Comparison of ENCODE assay signal across 11 cellular contexts in the genomic region with DNA sequence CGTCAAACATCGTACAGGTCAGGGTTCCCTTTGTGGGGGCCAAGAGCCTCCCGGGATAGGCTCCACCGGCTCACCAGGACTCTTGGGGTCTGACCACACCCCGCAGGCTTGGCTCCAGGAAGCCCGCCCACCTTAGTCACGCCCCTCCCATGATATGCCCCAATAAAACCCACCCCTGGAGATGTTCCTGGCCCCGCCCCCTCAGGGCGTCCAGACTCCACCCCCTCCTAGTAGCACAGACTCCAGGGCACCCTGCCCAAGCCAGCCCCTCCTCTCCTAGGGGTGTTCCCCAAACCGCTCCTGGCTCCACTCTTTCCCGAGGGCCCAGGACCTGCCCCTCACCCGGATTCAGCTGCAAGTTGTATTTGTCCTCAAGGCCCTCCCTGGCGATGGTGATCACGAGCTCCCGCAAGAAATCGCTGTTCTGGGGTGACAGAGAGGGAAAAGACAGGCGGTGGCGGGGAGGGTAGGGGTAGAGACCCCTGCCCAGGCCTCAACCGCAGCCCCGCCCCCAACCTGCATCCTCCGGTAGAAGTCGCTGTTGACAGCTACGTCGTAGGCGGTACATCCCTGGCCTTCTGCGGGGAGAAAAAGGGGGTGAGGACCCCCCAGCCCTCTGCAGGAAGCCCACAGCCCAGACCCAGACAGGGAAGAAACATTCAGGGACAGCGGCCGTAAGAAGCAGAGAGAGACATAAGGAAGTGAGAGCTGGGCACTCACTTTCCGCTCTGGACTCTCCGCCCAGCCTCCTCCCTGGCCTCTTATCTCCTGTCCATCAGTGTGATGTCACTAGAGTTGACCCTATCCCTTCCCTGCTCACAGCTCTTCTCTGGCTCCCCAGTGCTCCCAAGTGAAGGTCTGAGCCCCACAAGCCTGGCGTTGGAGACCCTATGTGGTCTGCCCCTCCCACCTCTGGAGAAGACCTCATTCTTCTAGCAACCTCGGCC. TPM values are rescaled to one million over a fixed set of nuclear protein-coding genes. Genes with fewer than 3 reads are reported as not detected.
DNase-seq lines count a peak whose midpoint lies in the region; ATAC-seq and TF ChIP-seq lines count a peak whose summit lies in the region.
"Had no signal": no experiment of that assay in that cellular context is flagged by ENCODE, and none has a peak within 500 bp of the region (broad histone marks: within the 10 kb centered on the region; RNA-seq: fewer than 3 reads in every experiment).

No MANE protein-coding gene starts in this region.

- H3K79me2 ChIP-seq in SK-N-SH (ENCODE audit: insufficient read depth), result peaks cover 27% of the 10 kb centered on the region

- POLR2A ChIA-PET in SK-N-SH (lab: Yijun Ruan, JAX), result no interaction called here

- ATAC-seq in SK-N-SH treated with all-trans-retinoic acid at 6 μM for 48 hours (no peak), GM21447 (IDR thresholded peaks at IDR 0.05; ENCODE audit: unreplicated experiment) (no peak)
- ATAC-seq in central memory CD8-positive, alpha-beta T cell (replicated peaks; ENCODE audit: extremely low read depth, poor library complexity, severe bottlenecking), result no peak
- ATAC-seq in stimulated activated memory B cell treated with anti-CD40 and anti-IgM and Interleukin-4, amounts not matched to agents 10 μg/mL and 1 μg/mL and 100 μg/mL, for 72 hours, result no peak

- H3K4me1 Mint-ChIP-seq in central memory CD8-positive, alpha-beta T cell, result peaks cover 63% of the 10 kb centered on the region
- H3K4me1 Mint-ChIP-seq in stimulated activated memory B cell treated with anti-CD40 and anti-IgM and Interleukin-4, amounts not matched to agents 10 μg/mL and 1 μg/mL and 100 μg/mL, for 72 hours, result peaks cover 58% of the 10 kb centered on the region

- H3K9me3 ChIP-seq in SK-N-SH (no peaks in the 10 kb centered on the region), ovary (no peaks in the 10 kb centered on the region)
- H3K9me3 ChIP-seq: thyroid gland had no signal

- intact Hi-C loops in ovary (cut with DNase I), result loop anchor here in 1 of 4 donors (10.0 kb wide), 1 partner anchor 83 kb away; a partner anchor contains a TSS

- peak; percentile 73 for DNase-seq in SK-N-SH
- DNase-seq in NAMALWA (ENCODE audit: low spot score), result peak; percentile 86
- no peak for DNase-seq in central memory CD8-positive, alpha-beta T cell (ENCODE audit: low spot score in 2 of 2)
- peak; percentile 54 to 80 (median 67) for DNase-seq in ovary
- no peak for DNase-seq in kidney tubule cell (ENCODE audit: low spot score)
- DNase-seq: RPMI8226, thyroid gland had no signal

- TF ChIP-seq RAD21 in SK-N-SH (IDR thresholded peaks at IDR 0.05; ENCODE audit: low read length), result no peak

- no peaks in the 10 kb centered on the region for H3K27me3 ChIP-seq in SK-N-SH (ENCODE audit: insufficient read depth)
- H3K27me3 ChIP-seq in ovary, result no peaks in the 10 kb centered on the region
- H3K27me3 ChIP-seq: thyroid gland had no signal

- peaks cover 21% of the 10 kb centered on the region for H3F3A ChIP-seq in SK-N-SH (replicated peaks; ENCODE audit: insufficient read depth)

- CTCF ChIA-PET in SK-N-SH (lab: Yijun Ruan, JAX), result interaction anchor here (0.7 to 11.2 kb wide), 2 partner anchors 28 to 56 kb away, joined by 3 to 149 read pairs; a partner anchor contains a TSS

- H3K4me1 ChIP-seq in SK-N-SH (ENCODE audit: control insufficient read depth in 1 of 2, insufficient read depth in 2 of 2, low read depth in 1 of 2, low read length in 1 of 2) (peaks cover 0 to 10% of the 10 kb centered on the region in 2 experiments; a peak in 2 of 4 replicates), ovary (ENCODE audit: insufficient read depth) (no peaks in the 10 kb centered on the region)

- no peak for TF ChIP-seq POLR2A in ovary (IDR thresholded peaks at IDR 0.05)

- peaks cover 12 to 13% of the 10 kb centered on the region in 2 experiments for H3K36me3 ChIP-seq in SK-N-SH (replicated peaks in 1 of 2; ENCODE audit: control insufficient read depth in 1 of 2, insufficient read depth in 2 of 2, low read length in 1 of 2)
- H3K36me3 ChIP-seq in ovary, result no peaks in the 10 kb centered on the region

- H3K27ac ChIP-seq in SK-N-SH (ENCODE audit: low read depth in 2 of 2, low read length in 1 of 2), result no peak overlapping the region
- H3K27ac ChIP-seq in ovary, result no peak overlapping the region
- H3K27ac ChIP-seq: thyroid gland had no signal

- TF ChIP-seq CTCF in SK-N-SH (IDR thresholded peaks at IDR 0.05), result no peak
- no peak for TF ChIP-seq CTCF in ovary (IDR thresholded peaks at IDR 0.05)

- H3K9me3 Mint-ChIP-seq in central memory CD8-positive, alpha-beta T cell, result no peaks in the 10 kb centered on the region
- no peaks in the 10 kb centered on the region for H3K9me3 Mint-ChIP-seq in stimulated activated memory B cell treated with anti-CD40 and anti-IgM and Interleukin-4, amounts not matched to agents 10 μg/mL and 1 μg/mL and 100 μg/mL, for 72 hours

- H3K4me3 Mint-ChIP-seq in central memory CD8-positive, alpha-beta T cell, result no peak overlapping the region
- no peak overlapping the region for H3K4me3 Mint-ChIP-seq in stimulated activated memory B cell treated with anti-CD40 and anti-IgM and Interleukin-4, amounts not matched to agents 10 μg/mL and 1 μg/mL and 100 μg/mL, for 72 hours

- no peak overlapping the region for H3K9ac ChIP-seq in SK-N-SH

- H3K36me3 Mint-ChIP-seq in central memory CD8-positive, alpha-beta T cell (ENCODE audit: insufficient read depth), result peaks cover 26% of the 10 kb centered on the region
- H3K36me3 Mint-ChIP-seq in stimulated activated memory B cell treated with anti-CD40 and anti-IgM and Interleukin-4, amounts not matched to agents 10 μg/mL and 1 μg/mL and 100 μg/mL, for 72 hours, result peaks cover 50% of the 10 kb centered on the region

- H3K4me2 ChIP-seq in SK-N-SH, result no peak overlapping the region

- WGBS in SK-N-SH (ENCODE audit: low lambda C conversion rate), result 91% methylated on average over 25 of the region's 32 CpGs
- WGBS in ovary, 3 donors, result 50 to 60% (median 52%) methylated on average over 32 of the region's 32 CpGs

- H3K4me3 ChIP-seq in SK-N-SH (ENCODE audit: low read depth in 2 of 2, low read length in 1 of 2) (no peak overlapping the region), ovary (no peak overlapping the region)
- H3K4me3 ChIP-seq: thyroid gland had no signal

- H4K20me1 ChIP-seq in SK-N-SH (ENCODE audit: insufficient read depth), result no peaks in the 10 kb centered on the region; the same call in 1 of the 2 replicates

- H3K27me3 Mint-ChIP-seq in central memory CD8-positive, alpha-beta T cell, result peaks cover under 1% of the 10 kb centered on the region
- peaks cover 4% of the 10 kb centered on the region for H3K27me3 Mint-ChIP-seq in stimulated activated memory B cell treated with anti-CD40 and anti-IgM and Interleukin-4, amounts not matched to agents 10 μg/mL and 1 μg/mL and 100 μg/mL, for 72 hours

- no peak overlapping the region for H2AFZ ChIP-seq in SK-N-SH (ENCODE audit: low read depth)

- TF ChIP-seq EP300 in SK-N-SH (IDR thresholded peaks at IDR 0.05; ENCODE audit: borderline replicate concordance in 1 of 2, low read depth in 1 of 2, low read length in 1 of 2) (no peak), ovary (IDR thresholded peaks at IDR 0.05) (no peak)

- H3K27ac Mint-ChIP-seq in central memory CD8-positive, alpha-beta T cell (ENCODE audit: low read depth), result peak overlapping the region; percentile 41
- H3K27ac Mint-ChIP-seq in stimulated activated memory B cell treated with anti-CD40 and anti-IgM and Interleukin-4, amounts not matched to agents 10 μg/mL and 1 μg/mL and 100 μg/mL, for 72 hours, result no peak overlapping the region

- H3K9me2 ChIP-seq in SK-N-SH, result no peaks in the 10 kb centered on the region

TF ChIP-seq in SK-N-SH, 30 proteins besides CTCF, POLR2A, EP300 and RAD21 (continues in another document):
- no peak for TF ChIP-seq JUND (IDR thresholded peaks at IDR 0.05)

TF ChIP-seq in SK-N-SH treated with all-trans-retinoic acid at 6 μM for 48 hours, 23 proteins besides CTCF, POLR2A, EP300 and RAD21 (continues in another document):
- TF ChIP-seq, protein P1, sequence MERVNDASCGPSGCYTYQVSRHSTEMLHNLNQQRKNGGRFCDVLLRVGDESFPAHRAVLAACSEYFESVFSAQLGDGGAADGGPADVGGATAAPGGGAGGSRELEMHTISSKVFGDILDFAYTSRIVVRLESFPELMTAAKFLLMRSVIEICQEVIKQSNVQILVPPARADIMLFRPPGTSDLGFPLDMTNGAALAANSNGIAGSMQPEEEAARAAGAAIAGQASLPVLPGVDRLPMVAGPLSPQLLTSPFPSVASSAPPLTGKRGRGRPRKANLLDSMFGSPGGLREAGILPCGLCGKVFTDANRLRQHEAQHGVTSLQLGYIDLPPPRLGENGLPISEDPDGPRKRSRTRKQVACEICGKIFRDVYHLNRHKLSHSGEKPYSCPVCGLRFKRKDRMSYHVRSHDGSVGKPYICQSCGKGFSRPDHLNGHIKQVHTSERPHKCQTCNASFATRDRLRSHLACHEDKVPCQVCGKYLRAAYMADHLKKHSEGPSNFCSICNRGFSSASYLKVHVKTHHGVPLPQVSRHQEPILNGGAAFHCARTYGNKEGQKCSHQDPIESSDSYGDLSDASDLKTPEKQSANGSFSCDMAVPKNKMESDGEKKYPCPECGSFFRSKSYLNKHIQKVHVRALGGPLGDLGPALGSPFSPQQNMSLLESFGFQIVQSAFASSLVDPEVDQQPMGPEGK (CRISPR knock-in tag; IDR thresholded peaks at IDR 0.05; ENCODE audit: borderline replicate concordance), result no peak
- TF ChIP-seq ZFP3 (CRISPR knock-in tag; IDR thresholded peaks at IDR 0.05) (no peak), ZNF565 (CRISPR knock-in tag; conservative IDR thresholded peaks at IDR 0.05; ENCODE audit: low read depth) (no peak)

RNA-seq across cellular contexts. Expression of a gene that starts 3.9 kb away (rescaled TPM):
- polyA plus RNA-seq in SK-N-SH (2012; rRNA removed) (145 and 157 TPM in 2 replicates), ovary (10 to 100 TPM; 28.6 to 63.5 TPM)
- polyA plus RNA-seq in SK-N-SH (2012; cell fraction: cytosol; rRNA removed), result 112 and 120 TPM in 2 replicates
- 301 and 343 TPM in 2 replicates for polyA plus RNA-seq in SK-N-SH (2012; cell fraction: nucleus; rRNA removed)
- total RNA-seq in ovary, result 10 to 100 TPM; 42.6 to 69.4 (median 58.5) TPM

RNA-seq across cellular contexts. Expression of a gene that starts 5.3 kb away (rescaled TPM):
- polyA plus RNA-seq in SK-N-SH (2012; rRNA removed) (13.6 and 15.7 TPM in 2 replicates), ovary (10 to 100 TPM in 1 of 2 donors, under 1 TPM in 1; 0.93 to 22.5 TPM)
- 4.0 and 10.0 TPM in 2 replicates for polyA plus RNA-seq in SK-N-SH (2012; cell fraction: cytosol; rRNA removed)
- 44.6 and 65.5 TPM in 2 replicates for polyA plus RNA-seq in SK-N-SH (2012; cell fraction: nucleus; rRNA removed)
- 10 to 100 TPM; 15.8 to 24.2 (median 20.2) TPM for total RNA-seq in ovary

RNA-seq across cellular contexts. Expression of a gene that starts 6.4 kb away (rescaled TPM):
- polyA plus RNA-seq in SK-N-SH (2012; rRNA removed) (0.39 and 0.59 TPM in 2 replicates), ovary (1 to 10 TPM in 1 of 2 donors, under 1 TPM in 1; 0.19 to 2.5 TPM)
- 0.21 and 0.33 TPM in 2 replicates for polyA plus RNA-seq in SK-N-SH (2012; cell fraction: cytosol; rRNA removed)
- polyA plus RNA-seq in SK-N-SH (2012; cell fraction: nucleus; rRNA removed), result 1.8 and 1.9 TPM in 2 replicates
- under 1 TPM in 5 of 7 donors, not detected in 2; 0.15 to 0.57 (median 0.17) TPM for total RNA-seq in ovary

RNA-seq across cellular contexts. Expression of a gene that starts 22.6 kb away (rescaled TPM):
- polyA plus RNA-seq in SK-N-SH (2012; rRNA removed) (not detected in 2 replicates), ovary (not detected)
- not detected in 2 replicates for polyA plus RNA-seq in SK-N-SH (2012; cell fraction: cytosol; rRNA removed)
- not detected in 2 replicates for polyA plus RNA-seq in SK-N-SH (2012; cell fraction: nucleus; rRNA removed)
- not detected for total RNA-seq in ovary
- total RNA-seq: liver, thyroid gland had no signal
- polyA plus RNA-seq: liver had no signal

RNA-seq across cellular contexts. Expression of a gene that starts 24.5 kb away (rescaled TPM):
- polyA plus RNA-seq in SK-N-SH (2012; rRNA removed) (not detected in 2 replicates), ovary (not detected)
- polyA plus RNA-seq in SK-N-SH (2012; cell fraction: cytosol; rRNA removed), result not detected in 2 replicates
- polyA plus RNA-seq in SK-N-SH (2012; cell fraction: nucleus; rRNA removed), result not detected in 2 replicates
- not detected for total RNA-seq in ovary
- total RNA-seq: liver, thyroid gland had no signal
- polyA plus RNA-seq: liver had no signal

Comparison
In these comparisons a context has a peak if more than half of its experiments do, and no peak if none do; other contexts are left out.
1. DNase-seq: peak in SK-N-SH (single experiment), NAMALWA (single experiment) and ovary (5 of 5); none in central memory CD8-positive, alpha-beta T cell (0 of 2) and kidney tubule cell (single experiment).